ENCODE assay signal across 11 cellular contexts in genomic region chr1:53176452-53177344, GRCh38. TPM values are rescaled to one million over a fixed set of nuclear protein-coding genes. Genes with fewer than 3 reads are reported as not detected.
A peak's percentile ranks its signal among the peaks of the same experiment; 100 is the strongest.
DNase-seq lines count a peak whose midpoint lies in the region; ATAC-seq and TF ChIP-seq lines count a peak whose summit lies in the region.
"Had no signal": no experiment of that assay in that cellular context is flagged by ENCODE, and none has a peak within 500 bp of the region (broad histone marks: within the 10 kb centered on the region; RNA-seq: fewer than 3 reads in every experiment).

No MANE protein-coding gene starts in this region.

- DNase-seq in Right ventricle myocardium inferior (ENCODE audit: missing footprints): no peak
- no peak for DNase-seq in cardiac septum (ENCODE audit: low spot score)
- DNase-seq in hepatocyte (ENCODE audit: low spot score): peak; percentile 69
- no peak for DNase-seq in stimulated activated effector memory CD8-positive, alpha-beta T cell treated with anti-CD3 and anti-CD28 coated beads, Interleukin-12 subunit alpha, Interleukin-12 subunit beta, amount 100 ng/mL, for 72 hours (ENCODE audit: low spot score in 2 of 2)
- no peak for DNase-seq in osteocyte (ENCODE audit: extremely low spot score, unreplicated experiment)
- DNase-seq in GM10248 (ENCODE audit: extremely low spot score): no peak
- DNase-seq: activated CD4-positive, alpha-beta T cell treated with anti-CD3 and anti-CD28 coated beads for 48 hours; central memory CD4-positive, alpha-beta T cell had no signal

- H3K4me3 ChIP-seq in hepatocyte: no peak overlapping the region
- H3K4me3 ChIP-seq: BLaER1 had no signal

- no peaks in the 10 kb centered on the region for H3K36me3 ChIP-seq in hepatocyte (replicated peaks; ENCODE audit: insufficient read depth, low read depth)
- H3K36me3 ChIP-seq: BLaER1 had no signal

- H3K36me3 Mint-ChIP-seq in stimulated activated effector memory CD8-positive, alpha-beta T cell treated with anti-CD3 and anti-CD28 coated beads, Interleukin-12 subunit alpha, Interleukin-12 subunit beta, amount 100 ng/mL, for 72 hours: no peaks in the 10 kb centered on the region
- H3K36me3 Mint-ChIP-seq in osteocyte (ENCODE audit: unreplicated experiment): no peaks in the 10 kb centered on the region

- H3K4me1 ChIP-seq in hepatocyte (ENCODE audit: insufficient read depth): peaks cover 32% of the 10 kb centered on the region

- ATAC-seq in Right ventricle myocardium inferior: peak; percentile 81
- no peak for ATAC-seq in GM18858 (IDR thresholded peaks at IDR 0.05; ENCODE audit: unreplicated experiment)
- ATAC-seq in stimulated activated effector memory CD8-positive, alpha-beta T cell treated with anti-CD3 and anti-CD28 coated beads, Interleukin-12 subunit alpha, Interleukin-12 subunit beta, amount 100 ng/mL, for 72 hours: no peak

- no peak overlapping the region for H3K27ac Mint-ChIP-seq in stimulated activated effector memory CD8-positive, alpha-beta T cell treated with anti-CD3 and anti-CD28 coated beads, Interleukin-12 subunit alpha, Interleukin-12 subunit beta, amount 100 ng/mL, for 72 hours
- H3K27ac Mint-ChIP-seq in osteocyte (ENCODE audit: unreplicated experiment): no peak overlapping the region

- H3K4me1 Mint-ChIP-seq in stimulated activated effector memory CD8-positive, alpha-beta T cell treated with anti-CD3 and anti-CD28 coated beads, Interleukin-12 subunit alpha, Interleukin-12 subunit beta, amount 100 ng/mL, for 72 hours: peaks cover 14% of the 10 kb centered on the region
- peaks cover 11% of the 10 kb centered on the region for H3K4me1 Mint-ChIP-seq in osteocyte (ENCODE audit: unreplicated experiment)

- H3K79me2 ChIP-seq in hepatocyte: no peaks in the 10 kb centered on the region

- no peak overlapping the region for H2AFZ ChIP-seq in hepatocyte

- intact Hi-C loops in Right ventricle myocardium inferior (cut with DNase I) (loop anchor here (10.0 kb wide), 1 partner anchor 472 kb away; no protein-coding TSS in a partner anchor), cardiac septum (cut with DNase I) (loop anchor here (5.0 kb wide), 1 partner anchor 54 kb away; no protein-coding TSS in a partner anchor)

- H3K27me3 ChIP-seq in hepatocyte: no peaks in the 10 kb centered on the region
- H3K27me3 ChIP-seq: BLaER1 had no signal

- no peaks in the 10 kb centered on the region for H3K9me2 ChIP-seq in hepatocyte (replicated peaks; ENCODE audit: insufficient read depth)

- H3K4me3 Mint-ChIP-seq in stimulated activated effector memory CD8-positive, alpha-beta T cell treated with anti-CD3 and anti-CD28 coated beads, Interleukin-12 subunit alpha, Interleukin-12 subunit beta, amount 100 ng/mL, for 72 hours: no peak overlapping the region
- no peak overlapping the region for H3K4me3 Mint-ChIP-seq in osteocyte (ENCODE audit: unreplicated experiment)

- H3K9me3 ChIP-seq in hepatocyte (ENCODE audit: low read depth): no peaks in the 10 kb centered on the region
- H3K9me3 ChIP-seq: BLaER1 had no signal

- H3K4me2 ChIP-seq in hepatocyte: peak overlapping the region; percentile 28
- H3K4me2 ChIP-seq: BLaER1 had no signal

- peak; percentile 89 for TF ChIP-seq CTCF in VCaP (conservative IDR thresholded peaks at IDR 0.05)
- TF ChIP-seq CTCF in hepatocyte (IDR thresholded peaks at IDR 0.05; ENCODE audit: poor library complexity): peak; percentile 59
- no peak for TF ChIP-seq CTCF in osteocyte (IDR thresholded peaks at IDR 0.05)
- no peak for TF ChIP-seq CTCF in GM10248 (IDR thresholded peaks at IDR 0.05; ENCODE audit: control extremely low read depth, extremely low read depth, low read depth, missing control alignments)

- H3K27me3 Mint-ChIP-seq in osteocyte (ENCODE audit: unreplicated experiment): peaks cover 4% of the 10 kb centered on the region

- no peaks in the 10 kb centered on the region for H3K9me3 Mint-ChIP-seq in stimulated activated effector memory CD8-positive, alpha-beta T cell treated with anti-CD3 and anti-CD28 coated beads, Interleukin-12 subunit alpha, Interleukin-12 subunit beta, amount 100 ng/mL, for 72 hours
- no peaks in the 10 kb centered on the region for H3K9me3 Mint-ChIP-seq in osteocyte (ENCODE audit: unreplicated experiment)

- no peaks in the 10 kb centered on the region for H4K20me1 ChIP-seq in hepatocyte (ENCODE audit: insufficient read depth, poor library complexity, severe bottlenecking)
- H4K20me1 ChIP-seq: BLaER1 had no signal

- CTCF ChIA-PET in GM10248 (lab: Yijun Ruan, JAX): interaction anchor here (1.2 to 2.1 kb wide), 2 partner anchors 9 to 11 kb away, joined by 5 to 6 read pairs; no protein-coding TSS in a partner anchor

- 57% methylated on average over 11 of the region's 11 CpGs for WGBS in hepatocyte (ENCODE audit: low lambda C conversion rate, missing lambda C conversion rate)

- POLR2A ChIA-PET in GM10248 (lab: Yijun Ruan, JAX): no interaction called here

- H3K27ac ChIP-seq in VCaP (peak overlapping the region; percentile 79), hepatocyte (peak overlapping the region; percentile 21)
- H3K27ac ChIP-seq: BLaER1 had no signal

RNA-seq across cellular contexts. Expression of gene CPT2, which starts 19.9 kb away (rescaled TPM):
- 37.7 TPM for total RNA-seq in Right ventricle myocardium inferior
- 20.4 TPM for total RNA-seq in cardiac septum
- total RNA-seq in hepatocyte: 25.0 and 29.3 TPM in 2 replicates
- polyA plus RNA-seq in hepatocyte: 22.8 and 29.1 TPM in 2 replicates
- total RNA-seq in osteocyte: 15.6 and 16.6 TPM in 2 replicates

RNA-seq across cellular contexts. Expression of gene SLC1A7, which starts 34.3 kb away (rescaled TPM):
- not detected for total RNA-seq in Right ventricle myocardium inferior
- total RNA-seq in cardiac septum: 0.43 TPM
- not detected in 2 replicates for total RNA-seq in hepatocyte
- 0.46 TPM in 1 of 2 replicates, not detected in the other for polyA plus RNA-seq in hepatocyte
- not detected in 2 replicates for total RNA-seq in osteocyte

RNA-seq across cellular contexts. Expression of gene CZIB, which starts 43.7 kb away (rescaled TPM):
- total RNA-seq in Right ventricle myocardium inferior (60.7 TPM), cardiac septum (46.0 TPM), hepatocyte (40.7 and 51.9 TPM in 2 replicates), osteocyte (52.6 and 59.8 TPM in 2 replicates)
- polyA plus RNA-seq in hepatocyte: 53.9 and 61.0 TPM in 2 replicates

Comparison
In these comparisons a context has a peak if more than half of its experiments do, and no peak if none do; other contexts are left out.
1. CTCF ChIP-seq: peak in VCaP (single experiment) and hepatocyte (single experiment); none in osteocyte (single experiment) and GM10248 (single experiment).